Comparison of ENCODE assay signal across 8 cellular contexts in the genomic region with DNA sequence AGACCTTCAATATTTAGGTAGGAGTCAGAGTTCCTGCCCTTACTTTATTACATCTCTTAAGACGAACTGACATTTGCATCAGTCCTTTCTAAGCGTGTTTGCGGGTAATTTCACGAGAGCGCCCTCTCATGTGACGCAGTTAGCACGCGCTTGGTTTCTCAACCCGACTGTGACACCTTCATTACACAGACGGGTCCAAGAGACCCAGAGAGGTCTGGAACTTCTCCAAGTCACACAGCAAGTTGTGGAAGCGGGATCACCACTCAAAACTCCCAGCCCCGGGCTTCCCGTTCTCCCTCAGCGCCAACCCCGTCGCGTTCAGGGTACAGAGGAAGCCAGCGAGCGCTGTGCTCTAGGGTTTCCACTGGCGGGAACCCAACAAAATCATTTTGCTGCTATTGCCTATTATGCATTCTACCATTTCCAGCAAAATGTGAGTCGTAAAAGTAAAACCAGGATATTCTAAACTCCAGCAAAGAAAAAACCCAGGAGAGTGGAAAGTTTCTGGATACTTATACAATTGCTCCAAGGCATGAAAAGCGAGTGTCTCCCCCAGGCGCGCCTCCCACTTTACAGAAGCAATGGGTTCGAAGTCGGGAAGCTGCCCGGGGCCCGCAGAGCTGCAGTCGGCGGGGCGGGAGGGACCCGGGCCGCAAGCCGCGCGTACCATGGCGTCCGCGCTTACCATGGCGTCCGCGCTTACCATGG. TPM values are rescaled to one million over a fixed set of nuclear protein-coding genes. Genes with fewer than 3 reads are reported as not detected.
DNase-seq lines count a peak whose midpoint lies in the region; ATAC-seq and TF ChIP-seq lines count a peak whose summit lies in the region.

No MANE protein-coding gene starts in this region.

- no peaks in the 10 kb centered on the region for H3K36me3 ChIP-seq in CD8-positive, alpha-beta memory T cell (ENCODE audit: insufficient read depth, low read length)

- peak overlapping the region; percentile 82 to 97 (median 86) for H3K4me3 Mint-ChIP-seq in CD8-positive, alpha-beta memory T cell
- peak overlapping the region; percentile 95 to 99 for H3K4me3 Mint-ChIP-seq in activated T-cell treated with anti-CD3 and anti-CD28 coated beads, Interleukin-2, amount 50 U/mL, for 72 hours
- peak overlapping the region; percentile 98 for H3K4me3 Mint-ChIP-seq in natural killer cell treated with Interleukin-12 subunit alpha and Interleukin-12 subunit beta and Interleukin-15 and Interleukin-18, amount 100 ng/mL, for 72 hours

- POLR2A ChIA-PET in CD8-positive, alpha-beta memory T cell (lab: Charles Lee): interaction anchor here (0.9 to 1.5 kb wide), 4 partner anchors 101 to 444 kb away, joined by 4 to 6 read pairs (median 4); a partner anchor contains a TSS

- ATAC-seq in GM19397 (IDR thresholded peaks at IDR 0.05; ENCODE audit: unreplicated experiment) (peak; percentile 58), HG03565 (IDR thresholded peaks at IDR 0.05; ENCODE audit: unreplicated experiment) (peak; percentile 48)
- peak; percentile 56 to 61 for ATAC-seq in activated T-cell treated with anti-CD3 and anti-CD28 coated beads, Interleukin-2, amount 50 U/mL, for 72 hours (replicated peaks in 1 of 2)
- ATAC-seq in natural killer cell treated with Interleukin-12 subunit alpha and Interleukin-12 subunit beta and Interleukin-15 and Interleukin-18, amount 100 ng/mL, for 72 hours: peak; percentile 64 to 68

- peaks cover 0 to 6% of the 10 kb centered on the region in 2 donors for H3K27me3 Mint-ChIP-seq in CD8-positive, alpha-beta memory T cell
- H3K27me3 Mint-ChIP-seq in activated T-cell treated with anti-CD3 and anti-CD28 coated beads, Interleukin-2, amount 50 U/mL, for 72 hours (ENCODE audit: low read depth): no peaks in the 10 kb centered on the region
- H3K27me3 Mint-ChIP-seq in natural killer cell treated with Interleukin-12 subunit alpha and Interleukin-12 subunit beta and Interleukin-15 and Interleukin-18, amount 100 ng/mL, for 72 hours: no peaks in the 10 kb centered on the region

- CTCF ChIA-PET in CD8-positive, alpha-beta memory T cell (lab: Charles Lee): interaction anchor here (1.0 to 1.7 kb wide), 8 partner anchors 14 to 128 kb away, joined by 3 to 8 read pairs (median 4); no protein-coding TSS in a partner anchor

- TF ChIP-seq CTCF in fibroblast of mammary gland (conservative IDR thresholded peaks at IDR 0.05; ENCODE audit: control insufficient read depth, insufficient read depth, low read depth, low read length): no peak

- H3K4me1 ChIP-seq in CD8-positive, alpha-beta memory T cell (ENCODE audit: insufficient read depth, low read length): peaks cover 14% of the 10 kb centered on the region

- H3K4me1 Mint-ChIP-seq in CD8-positive, alpha-beta memory T cell: peaks cover 28 to 37% (median 35%) of the 10 kb centered on the region in 3 donors
- H3K4me1 Mint-ChIP-seq in activated T-cell treated with anti-CD3 and anti-CD28 coated beads, Interleukin-2, amount 50 U/mL, for 72 hours (ENCODE audit: low read depth): peaks cover 51% of the 10 kb centered on the region
- H3K4me1 Mint-ChIP-seq in natural killer cell treated with Interleukin-12 subunit alpha and Interleukin-12 subunit beta and Interleukin-15 and Interleukin-18, amount 100 ng/mL, for 72 hours (ENCODE audit: low read depth in 2 of 2): peaks cover 30 to 44% of the 10 kb centered on the region in 2 donors

- DNase-seq in CD8-positive, alpha-beta memory T cell: peak; percentile 45 to 83 (median 80)
- peak; percentile 92 for DNase-seq in OCI-M1 (lab: John Stamatoyannopoulos, UW)
- DNase-seq in activated T-cell treated with anti-CD3 and anti-CD28 coated beads, Interleukin-2, amount 50 U/mL, for 72 hours: peak; percentile 75 to 77
- peak; percentile 97 for DNase-seq in fibroblast of mammary gland (ENCODE audit: low read depth)
- peak; percentile 73 for DNase-seq in natural killer cell treated with Interleukin-12 subunit alpha and Interleukin-12 subunit beta and Interleukin-15 and Interleukin-18, amount 100 ng/mL, for 72 hours (ENCODE audit: low spot score)
- peak; percentile 66 for DNase-seq in stimulated activated naive CD4-positive, alpha-beta T cell treated with Interleukin-2 at 50 U/mL for 16 hours (lab: John Stamatoyannopoulos, UW)

- no peaks in the 10 kb centered on the region for H3K27me3 ChIP-seq in CD8-positive, alpha-beta memory T cell (ENCODE audit: insufficient read depth, low read length, poor library complexity, severe bottlenecking)

- H3K36me3 Mint-ChIP-seq in CD8-positive, alpha-beta memory T cell: peaks cover 0 to 27% (median 8%) of the 10 kb centered on the region in 3 donors
- peaks cover 12 to 15% of the 10 kb centered on the region in 2 donors for H3K36me3 Mint-ChIP-seq in activated T-cell treated with anti-CD3 and anti-CD28 coated beads, Interleukin-2, amount 50 U/mL, for 72 hours (ENCODE audit: insufficient read depth in 2 of 2)
- H3K36me3 Mint-ChIP-seq in natural killer cell treated with Interleukin-12 subunit alpha and Interleukin-12 subunit beta and Interleukin-15 and Interleukin-18, amount 100 ng/mL, for 72 hours: peaks cover 11% of the 10 kb centered on the region

- H3K27ac Mint-ChIP-seq in CD8-positive, alpha-beta memory T cell: peak overlapping the region; percentile 84 to 98 (median 95)
- H3K27ac Mint-ChIP-seq in activated T-cell treated with anti-CD3 and anti-CD28 coated beads, Interleukin-2, amount 50 U/mL, for 72 hours: peak overlapping the region; percentile 98
- peak overlapping the region; percentile 97 to 98 for H3K27ac Mint-ChIP-seq in natural killer cell treated with Interleukin-12 subunit alpha and Interleukin-12 subunit beta and Interleukin-15 and Interleukin-18, amount 100 ng/mL, for 72 hours

- no peaks in the 10 kb centered on the region for H3K9me3 ChIP-seq in CD8-positive, alpha-beta memory T cell (ENCODE audit: low read length)

- H3K9me3 Mint-ChIP-seq in CD8-positive, alpha-beta memory T cell: peaks cover 0 to 2% (median 0%) of the 10 kb centered on the region in 5 donors
- peaks cover 0 to 2% of the 10 kb centered on the region in 2 donors for H3K9me3 Mint-ChIP-seq in activated T-cell treated with anti-CD3 and anti-CD28 coated beads, Interleukin-2, amount 50 U/mL, for 72 hours
- no peaks in the 10 kb centered on the region for H3K9me3 Mint-ChIP-seq in natural killer cell treated with Interleukin-12 subunit alpha and Interleukin-12 subunit beta and Interleukin-15 and Interleukin-18, amount 100 ng/mL, for 72 hours

- peak overlapping the region; percentile 88 for H3K4me3 ChIP-seq in CD8-positive, alpha-beta memory T cell (ENCODE audit: low read length)
- peak overlapping the region; percentile 87 for H3K4me3 ChIP-seq in fibroblast of mammary gland (ENCODE audit: control insufficient read depth, low read depth, low read length)

- peak overlapping the region; percentile 92 for H3K27ac ChIP-seq in CD8-positive, alpha-beta memory T cell (ENCODE audit: low read depth, low read length)

RNA-seq across cellular contexts. Expression of a gene that starts 0.6 kb away (rescaled TPM):
- 10 to 100 TPM; 45.9 to 50.8 TPM for total RNA-seq in CD8-positive, alpha-beta memory T cell
- 13.2 TPM for polyA plus RNA-seq in CD8-positive, alpha-beta memory T cell
- total RNA-seq in activated T-cell treated with anti-CD3 and anti-CD28 coated beads, Interleukin-2, amount 50 U/mL, for 72 hours: 10 to 100 TPM; 62.0 to 65.1 TPM
- total RNA-seq in natural killer cell treated with Interleukin-12 subunit alpha and Interleukin-12 subunit beta and Interleukin-15 and Interleukin-18, amount 100 ng/mL, for 72 hours: 100 to 1,000 TPM in 1 of 2 donors, 10 to 100 TPM in 1; 48.7 to 187 TPM

RNA-seq across cellular contexts. Expression of a gene that starts 54.4 kb away (rescaled TPM):
- 100 to 1,000 TPM; 297 to 307 TPM for total RNA-seq in CD8-positive, alpha-beta memory T cell
- 2.6 TPM for polyA plus RNA-seq in CD8-positive, alpha-beta memory T cell
- 100 to 1,000 TPM; 163 to 236 TPM for total RNA-seq in activated T-cell treated with anti-CD3 and anti-CD28 coated beads, Interleukin-2, amount 50 U/mL, for 72 hours
- 100 to 1,000 TPM; 180 to 276 TPM for total RNA-seq in natural killer cell treated with Interleukin-12 subunit alpha and Interleukin-12 subunit beta and Interleukin-15 and Interleukin-18, amount 100 ng/mL, for 72 hours

Comparison
In these comparisons a context has a peak if more than half of its experiments do, and no peak if none do; other contexts are left out.
1. Peak in every context shown above with its lines: DNase-seq, ATAC-seq, H3K4me3 ChIP-seq and H3K27ac ChIP-seq.